Comparison of ENCODE assay signal across 8 cellular contexts in genomic region chr11:65083834-65084597, GRCh38. TPM values are rescaled to one million over a fixed set of nuclear protein-coding genes. Genes with fewer than 3 reads are reported as not detected.
DNase-seq lines count a peak whose midpoint lies in the region; ATAC-seq, FAIRE-seq and TF ChIP-seq lines count a peak whose summit lies in the region.

Gene CDCA5, minus strand, starts transcription at chr11:65084040. Its CDS starts 62 bp downstream, at chr11:65083978.
Gene ZFPL1, plus strand, starts transcription at chr11:65084222. Its CDS starts 477 bp downstream, at chr11:65084699.

- peak within 1 kb of the TSS; percentile 77; the same call in 1 of the 2 replicates for H2BK12ac ChIP-seq in H1 (ENCODE audit: low read depth, low read length)

- 0 out of 2 replicates have a peak within 1 kb of the TSS, but pooled peaks have one; percentile 8 for H2AFZ ChIP-seq in H1 (ENCODE audit: low read length)

- H4K20me1 ChIP-seq in H1 (replicated peaks in 1 of 2; ENCODE audit: control insufficient read depth in 1 of 2, insufficient read depth in 2 of 2, low read length in 2 of 2) = peaks cover 0 to 4% of the 10 kb centered on the region in 2 experiments

- peak within 1 kb of the TSS; percentile 97 for H3K27ac ChIP-seq in HUES48 (ENCODE audit: low read depth, low read length)
- peak within 1 kb of the TSS; percentile 94 for H3K27ac ChIP-seq in H1 (ENCODE audit: low read depth, low read length)

- 0% methylated on average over 70 of the region's 79 CpGs; no CpG with 5 or more reads in 1 of the 2 experiments for WGBS in H1 (ENCODE audit: extremely low coverage in 1 of 2, insufficient coverage in 1 of 2, insufficient read length in 1 of 2, insufficient replicate concordance in 2 of 2, low coverage in 1 of 2, low lambda C conversion rate in 2 of 2, missing lambda C conversion rate in 1 of 2), 2 experiments

- no peak within 1 kb of the TSS for H2BK120ac ChIP-seq in H1 (replicated peaks; ENCODE audit: low read depth, low read length)

- H3K9me3 ChIP-seq in HUES48 (ENCODE audit: control insufficient read depth, insufficient read depth, low read length) (no peaks in the 10 kb centered on the region), NT2/D1 (ENCODE audit: insufficient read depth, low read length) (no peaks in the 10 kb centered on the region), H1 (ENCODE audit: insufficient read depth in 2 of 2, low read depth in 1 of 2, low read length in 1 of 2) (no peaks in the 10 kb centered on the region)

- H3K23ac ChIP-seq in H1 (ENCODE audit: insufficient read length) = no peak within 1 kb of the TSS

- H3K79me2 ChIP-seq in H1 (ENCODE audit: control insufficient read depth in 1 of 2, insufficient read depth in 2 of 2, low read length in 2 of 2) = peaks cover 10 to 33% of the 10 kb centered on the region in 2 experiments

- peaks cover 41% of the 10 kb centered on the region for H3K36me3 Mint-ChIP-seq in activated CD8-positive, alpha-beta memory T cell treated with anti-CD3 and anti-CD28 coated beads, Interleukin-2, amount 10 ng/mL, durations not matched to agents 7 days and 5 days
- peaks cover 20% of the 10 kb centered on the region for H3K36me3 Mint-ChIP-seq in memory B cell

- H3K27me3 Mint-ChIP-seq in activated CD8-positive, alpha-beta memory T cell treated with anti-CD3 and anti-CD28 coated beads, Interleukin-2, amount 10 ng/mL, durations not matched to agents 7 days and 5 days = peaks cover 2% of the 10 kb centered on the region
- no peaks in the 10 kb centered on the region for H3K27me3 Mint-ChIP-seq in memory B cell

- H3K79me1 ChIP-seq in H1 (ENCODE audit: low read depth, low read length) = peaks cover 22% of the 10 kb centered on the region

- H3K36me3 ChIP-seq in HUES48 (ENCODE audit: control insufficient read depth, insufficient read depth, low read length) = peaks cover 48% of the 10 kb centered on the region
- H3K36me3 ChIP-seq in NT2/D1 (ENCODE audit: insufficient read depth, insufficient read length, low read length) = peaks cover 82% of the 10 kb centered on the region
- H3K36me3 ChIP-seq in H1 (ENCODE audit: control insufficient read depth in 2 of 4, insufficient read depth in 4 of 4, low read length in 3 of 4) = peaks cover 18 to 35% (median 30%) of the 10 kb centered on the region in 4 experiments

- H3K27me3 ChIP-seq in HUES48 (ENCODE audit: control insufficient read depth, insufficient read depth, low read length) = no peaks in the 10 kb centered on the region
- no peaks in the 10 kb centered on the region for H3K27me3 ChIP-seq in NT2/D1 (ENCODE audit: insufficient read depth, insufficient read length)
- no peaks in the 10 kb centered on the region for H3K27me3 ChIP-seq in H1 (replicated peaks in 1 of 4; ENCODE audit: control insufficient read depth in 3 of 4, extremely low read depth in 1 of 4, insufficient read depth in 3 of 4, low read length in 3 of 4)

- no peaks in the 10 kb centered on the region for H3K9me3 Mint-ChIP-seq in activated CD8-positive, alpha-beta memory T cell treated with anti-CD3 and anti-CD28 coated beads, Interleukin-2, amount 10 ng/mL, durations not matched to agents 7 days and 5 days (ENCODE audit: low read depth)
- H3K9me3 Mint-ChIP-seq in memory B cell = no peaks in the 10 kb centered on the region

- peak within 1 kb of the TSS; percentile 88 to 98 for H3K4me2 ChIP-seq in H1 (ENCODE audit: insufficient read depth in 1 of 2, low read depth in 2 of 2, low read length in 2 of 2)

- peak within 1 kb of the TSS; percentile 100 for H4K5ac ChIP-seq in H1 (ENCODE audit: insufficient read length, low read depth, low read length)

- no peak; a peak in 1 of 4 replicates for TF ChIP-seq CTCF in H1 (IDR thresholded peaks at IDR 0.05; ENCODE audit: control extremely low read depth in 1 of 3, insufficient read depth in 1 of 3, low read depth in 1 of 3, low read length in 3 of 3)

- no peak within 1 kb of the TSS for H2AK5ac ChIP-seq in H1 (ENCODE audit: low read depth, low read length)

- peak; percentile 54 to 85 for TF ChIP-seq POLR2A in H1 (IDR thresholded peaks at IDR 0.05; ENCODE audit: control extremely low read depth in 1 of 2, low read depth in 2 of 2, low read length in 2 of 2)

- H3K4ac ChIP-seq in H1 (replicated peaks; ENCODE audit: insufficient read length, low read depth, low read length) = peak within 1 kb of the TSS; percentile 87

- POLR2A ChIA-PET in H1 (lab: Charles Lee; ENCODE audit: partially characterized antibody) = interaction anchor here (0.9 to 21.6 kb wide), 16 partner anchors 8 to 199 kb away, joined by 3 to 230 read pairs (median 6); partner anchors contain the start of genes CDCA5, SAC3D1, SYVN1 and TM7SF2

- peaks cover 8% of the 10 kb centered on the region for H3K23me2 ChIP-seq in H1 (ENCODE audit: low read depth, low read length)

- H2BK20ac ChIP-seq in H1 (ENCODE audit: low read length) = no peak within 1 kb of the TSS

- peak within 1 kb of the TSS; percentile 99 for H4K8ac ChIP-seq in H1 (ENCODE audit: extremely low read depth, insufficient read depth, low read length)

- TF ChIP-seq RAD21 in H1 (IDR thresholded peaks at IDR 0.05 in 1 of 2, conservative IDR thresholded peaks at IDR 0.05 in 1 of 2; ENCODE audit: low read depth in 2 of 2, low read length in 2 of 2) = 0 out of 4 replicates have a peak, but pooled peaks of 1 of the 2 experiments have one; percentile 0

- H3K4me3 ChIP-seq in HUES48 (ENCODE audit: low read depth, low read length) = peak within 1 kb of the TSS; percentile 99
- H3K4me3 ChIP-seq in NT2/D1 (ENCODE audit: insufficient read length, low read depth) = peak within 1 kb of the TSS; percentile 75
- peak within 1 kb of the TSS; percentile 92 to 99 (median 98) for H3K4me3 ChIP-seq in H1 (ENCODE audit: extremely low read depth in 1 of 4, insufficient read depth in 2 of 4, low read depth in 3 of 4, low read length in 4 of 4)

- no peak for FAIRE-seq in H1 (lab: Jason Lieb, UNC)

- TF ChIP-seq EP300 in H1 (IDR thresholded peaks at IDR 0.05; ENCODE audit: borderline replicate concordance in 1 of 2, low read depth in 2 of 2, low read length in 2 of 2) = peak in 1 of 2 experiments; percentile 36; a peak in 1 of 3 replicates

- no peak within 1 kb of the TSS for H3K14ac ChIP-seq in H1 (ENCODE audit: insufficient read length)

- ATAC-seq in GM21381 (IDR thresholded peaks at IDR 0.05; ENCODE audit: unreplicated experiment) (peak; percentile 77), memory B cell (ENCODE audit: low read depth) (peak; percentile 95)
- ATAC-seq in activated CD8-positive, alpha-beta memory T cell treated with anti-CD3 and anti-CD28 coated beads, Interleukin-2, amount 10 ng/mL, durations not matched to agents 7 days and 5 days = peak; percentile 82

- H3K4me1 Mint-ChIP-seq in activated CD8-positive, alpha-beta memory T cell treated with anti-CD3 and anti-CD28 coated beads, Interleukin-2, amount 10 ng/mL, durations not matched to agents 7 days and 5 days = peaks cover 54% of the 10 kb centered on the region
- peaks cover 16% of the 10 kb centered on the region for H3K4me1 Mint-ChIP-seq in memory B cell

- peak within 1 kb of the TSS; percentile 90 for H2BK5ac ChIP-seq in H1 (ENCODE audit: low read depth, low read length)

- peak within 1 kb of the TSS; percentile 95 for H3K9ac ChIP-seq in HUES48 (ENCODE audit: low read depth, low read length)
- H3K9ac ChIP-seq in NT2/D1 (ENCODE audit: insufficient read length, low read depth) = peak within 1 kb of the TSS; percentile 86
- H3K9ac ChIP-seq in H1 (replicated peaks in 1 of 4; ENCODE audit: extremely low read depth in 1 of 4, low read depth in 3 of 4, low read length in 3 of 4) = peak within 1 kb of the TSS; percentile 77 to 96 (median 87)

- CTCF ChIA-PET in activated CD8-positive, alpha-beta memory T cell treated with anti-CD3 and anti-CD28 coated beads, Interleukin-2, amount 10 ng/mL, durations not matched to agents 7 days and 5 days (lab: Charles Lee) = interaction anchor here (1.0 to 4.0 kb wide), 10 partner anchors 9 to 236 kb away, joined by 3 to 25 read pairs (median 4); partner anchors contain the start of genes ARL2 and ZNHIT2
- CTCF ChIA-PET in H1 (lab: Charles Lee; ENCODE audit: partially characterized antibody) = interaction anchor here (1.1 to 1.7 kb wide), 6 partner anchors 16 to 235 kb away, joined by 3 to 5 read pairs (median 4); partner anchors contain the start of genes SAC3D1 and TM7SF2

- 0 out of 2 replicates have a peak within 1 kb of the TSS, but pooled peaks have one; percentile 36 for H2BK15ac ChIP-seq in H1 (ENCODE audit: low read length)

- peak; percentile 92 for DNase-seq in COR-L47 (lab: John Stamatoyannopoulos, UW)
- DNase-seq in NT2/D1 (ENCODE audit: low read depth, low spot score) = peak; percentile 96
- DNase-seq in activated CD8-positive, alpha-beta memory T cell treated with anti-CD3 and anti-CD28 coated beads, Interleukin-2, amount 10 ng/mL, durations not matched to agents 7 days and 5 days = peak; percentile 97
- peak; percentile 70 to 98 for DNase-seq in H1 (ENCODE audit: low read depth in 1 of 2, low spot score in 2 of 2)
- DNase-seq in memory B cell (ENCODE audit: low spot score in 2 of 2) = peak; percentile 96
- DNase-seq in stimulated activated CD8-positive, alpha-beta memory T cell treated with anti-CD3 and anti-CD28 coated beads, Interleukin-12 subunit alpha, Interleukin-12 subunit beta, amount 100 ng/mL, for 1 hour (ENCODE audit: low read depth) = peak; percentile 96

- peak within 1 kb of the TSS; percentile 99 for H3K18ac ChIP-seq in H1 (ENCODE audit: extremely low read depth, low read length)

- H3K4me3 Mint-ChIP-seq in activated CD8-positive, alpha-beta memory T cell treated with anti-CD3 and anti-CD28 coated beads, Interleukin-2, amount 10 ng/mL, durations not matched to agents 7 days and 5 days = peak within 1 kb of the TSS; percentile 98
- peak within 1 kb of the TSS; percentile 91 for H3K4me3 Mint-ChIP-seq in memory B cell

- peak within 1 kb of the TSS; percentile 94 for H3K56ac ChIP-seq in H1 (replicated peaks; ENCODE audit: insufficient read length, low read depth, low read length)

- peaks cover 6% of the 10 kb centered on the region for H3K4me1 ChIP-seq in HUES48 (ENCODE audit: control insufficient read depth, insufficient read depth, low read length)
- no peaks in the 10 kb centered on the region for H3K4me1 ChIP-seq in NT2/D1 (ENCODE audit: insufficient read depth, insufficient read length)
- H3K4me1 ChIP-seq in H1 (replicated peaks in 1 of 4; ENCODE audit: control insufficient read depth in 3 of 4, insufficient read depth in 4 of 4, low read length in 3 of 4) = peaks cover 0 to 9% (median 4%) of the 10 kb centered on the region in 4 experiments; a peak in 5 of 7 replicates

- peak within 1 kb of the TSS; percentile 99 for H3K27ac Mint-ChIP-seq in activated CD8-positive, alpha-beta memory T cell treated with anti-CD3 and anti-CD28 coated beads, Interleukin-2, amount 10 ng/mL, durations not matched to agents 7 days and 5 days
- peak within 1 kb of the TSS; percentile 98 for H3K27ac Mint-ChIP-seq in memory B cell

- H4K91ac ChIP-seq in H1 (replicated peaks; ENCODE audit: insufficient read length, low read length) = peak within 1 kb of the TSS; percentile 98

RNA-seq across cellular contexts. Expression of gene CDCA5, which starts in this region (rescaled TPM):
- total RNA-seq in activated CD8-positive, alpha-beta memory T cell treated with anti-CD3 and anti-CD28 coated beads, Interleukin-2, amount 10 ng/mL, durations not matched to agents 7 days and 5 days = 100 to 1,000 TPM; 128 to 147 TPM
- 87.0 and 90.0 TPM in 2 replicates for total RNA-seq in H1 (2021; fragmentation: NEBNext Ultra II Directional; extraction: Animal tissue kit (Norgen Biotek cat#: 25700))
- 39.2 and 53.7 TPM in 2 replicates for polyA plus RNA-seq in H1 (2011; rRNA removed)
- polyA plus RNA-seq in H1 (2011; cell fraction: cytosol; rRNA removed) = 60.2 TPM
- polyA plus RNA-seq in H1 (2011; cell fraction: nucleus; rRNA removed) = 77.0 TPM
- polyA plus RNA-seq in H1 (2012, experiment 1 of 2) = 76.4 to 81.1 TPM (median 78.9 TPM) in 4 replicates
- 74.2 TPM for polyA plus RNA-seq in H1 (2012, experiment 2 of 2)
- 48.2 TPM for polyA plus RNA-seq in H1 (2013, experiment 1 of 2)
- polyA plus RNA-seq in H1 (2013, experiment 2 of 2) = 49.9 TPM
- 35.7 and 48.7 TPM in 2 replicates for polyA minus RNA-seq in H1 (2011; rRNA and poly(A)+ RNA removed)
- polyA minus RNA-seq in H1 (2011; cell fraction: cytosol; rRNA and poly(A)+ RNA removed) = 26.7 TPM
- polyA minus RNA-seq in H1 (2011; cell fraction: nucleus; rRNA and poly(A)+ RNA removed) = 34.7 TPM

RNA-seq across cellular contexts. Expression of gene ZFPL1, which starts in this region (rescaled TPM):
- total RNA-seq in activated CD8-positive, alpha-beta memory T cell treated with anti-CD3 and anti-CD28 coated beads, Interleukin-2, amount 10 ng/mL, durations not matched to agents 7 days and 5 days = 10 to 100 TPM; 28.3 to 32.4 TPM
- total RNA-seq in H1 (2021; fragmentation: NEBNext Ultra II Directional; extraction: Animal tissue kit (Norgen Biotek cat#: 25700)) = 21.4 and 21.5 TPM in 2 replicates
- polyA plus RNA-seq in H1 (2011; rRNA removed) = 76.8 and 103 TPM in 2 replicates
- polyA plus RNA-seq in H1 (2011; cell fraction: cytosol; rRNA removed) = 34.0 TPM
- 53.5 TPM for polyA plus RNA-seq in H1 (2011; cell fraction: nucleus; rRNA removed)
- polyA plus RNA-seq in H1 (2012, experiment 1 of 2) = 18.1 to 31.4 TPM (median 28.3 TPM) in 4 replicates
- 36.8 TPM for polyA plus RNA-seq in H1 (2012, experiment 2 of 2)
- polyA plus RNA-seq in H1 (2013, experiment 1 of 2) = 29.6 TPM
- polyA plus RNA-seq in H1 (2013, experiment 2 of 2) = 26.8 TPM
- polyA minus RNA-seq in H1 (2011; rRNA and poly(A)+ RNA removed) = 20.3 and 23.4 TPM in 2 replicates
- polyA minus RNA-seq in H1 (2011; cell fraction: cytosol; rRNA and poly(A)+ RNA removed) = 13.9 TPM
- 21.1 TPM for polyA minus RNA-seq in H1 (2011; cell fraction: nucleus; rRNA and poly(A)+ RNA removed)

Comparison
In these comparisons a context has a peak if more than half of its experiments do, and no peak if none do; other contexts are left out.
1. Peak in every context shown above with its lines: DNase-seq, ATAC-seq, H3K4me3 ChIP-seq and H3K27ac ChIP-seq.